Comparison of ENCODE assay signal across 17 cellular contexts in the genomic region with DNA sequence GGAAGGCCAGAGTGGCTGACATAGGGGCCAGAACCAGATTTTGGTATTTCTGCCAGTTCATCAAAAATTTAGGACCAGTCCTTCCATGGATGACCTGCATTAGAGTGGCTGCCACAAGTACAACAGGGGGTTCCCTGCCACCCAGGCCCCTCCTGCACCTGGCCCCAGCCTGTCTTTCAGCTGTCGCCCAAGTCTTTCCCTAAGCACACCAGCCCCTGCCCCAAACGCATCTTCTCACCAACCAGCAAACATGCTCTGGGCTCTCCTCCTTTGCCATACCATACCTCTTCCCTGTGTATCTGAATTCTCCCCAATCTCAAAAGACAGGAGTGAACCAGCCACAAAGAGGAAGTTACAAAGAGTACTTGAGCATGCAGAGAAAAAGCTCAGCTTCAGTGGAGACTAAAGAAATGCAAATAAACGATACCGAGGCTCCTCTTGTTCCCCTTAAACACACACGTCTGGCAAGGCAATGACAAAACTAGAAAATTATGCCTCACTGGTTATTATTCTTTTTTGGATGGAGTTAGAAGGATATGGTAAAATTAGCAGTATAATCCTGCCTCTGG.
A peak's percentile ranks its signal among the peaks of the same experiment; 100 is the strongest.
DNase-seq lines count a peak whose midpoint lies in the region; ATAC-seq, FAIRE-seq and TF ChIP-seq lines count a peak whose summit lies in the region.
"Had no signal": no experiment of that assay in that cellular context is flagged by ENCODE, and none has a peak within 500 bp of the region (broad histone marks: within the 10 kb centered on the region; RNA-seq: fewer than 3 reads in every experiment).

No MANE protein-coding gene starts in this region.

- no peak for TF ChIP-seq POLR2A in GM12892 (IDR thresholded peaks at IDR 0.05; ENCODE audit: low read depth, low read length)

- no peak for DNase-seq in GM12892 (ENCODE audit: insufficient read length)
- no peak for DNase-seq in T-helper 17 cell
- no peak for DNase-seq in H9
- no peak for DNase-seq in T-helper 2 cell
- DNase-seq in brain microvascular endothelial cell = no peak
- DNase-seq in NCI-H774 (lab: John Stamatoyannopoulos, UW) = no peak
- DNase-seq: activated naive CD4-positive, alpha-beta T cell treated with anti-CD3 and anti-CD28 coated beads, Interleukin-2, amount 50 U/mL, for 16 hours; NCI-H2171 treated with DMSO at 0.1 percent for 48 hours; stimulated activated naive CD8-positive, alpha-beta T cell treated with anti-CD3 and anti-CD28 coated beads, Interleukin-15, amount 100 ng/mL, for 72 hours had no signal

- no peak overlapping the region for H2BK20ac ChIP-seq in H9 (ENCODE audit: low read depth, low read length, poor library complexity, severe bottlenecking)

- TF ChIP-seq CTCF in H9 (conservative IDR thresholded peaks at IDR 0.05) (no peak), brain microvascular endothelial cell (IDR thresholded peaks at IDR 0.05; ENCODE audit: low read depth, low read length, missing control alignments) (no peak)

- no peak overlapping the region for H3K4ac ChIP-seq in H9 (ENCODE audit: low read depth, low read length)

- no peak overlapping the region for H3K18ac ChIP-seq in H9 (ENCODE audit: insufficient read length, low read depth, low read length)

- no peak overlapping the region; the same call in 1 of the 2 replicates for H3K14ac ChIP-seq in H9 (ENCODE audit: insufficient read depth, low read length)

- H3K79me1 ChIP-seq in H9 (ENCODE audit: insufficient read depth, low read depth, low read length, poor library complexity, severe bottlenecking) = no peaks in the 10 kb centered on the region

- H2BK12ac ChIP-seq in H9 (ENCODE audit: insufficient read length, low read depth, low read length) = no peak overlapping the region

- no peak overlapping the region for H2BK120ac ChIP-seq in H9 (ENCODE audit: low read depth, low read length, poor library complexity, severe bottlenecking)

- no CpG with 5 or more reads among the region's 5 CpGs for WGBS in H9 (ENCODE audit: extremely low coverage, insufficient read length, low lambda C conversion rate)

- peaks cover 5% of the 10 kb centered on the region; the same call in 1 of the 2 replicates for H3K4me1 ChIP-seq in H9 (ENCODE audit: insufficient read depth, low read length)
- H3K4me1 ChIP-seq: SJSA1 had no signal

- no peaks in the 10 kb centered on the region for H3K23me2 ChIP-seq in H9 (ENCODE audit: insufficient read length, low read depth, low read length, poor library complexity, severe bottlenecking)

- H2AK5ac ChIP-seq in H9 (ENCODE audit: insufficient read length, low read length) = no peak overlapping the region

- no peak overlapping the region for H4K8ac ChIP-seq in H9 (replicated peaks; ENCODE audit: insufficient read length, low read depth, low read length)

- FAIRE-seq in GM12892 (lab: Jason Lieb, UNC) = peak; percentile 70
- FAIRE-seq: colon, keratinocyte had no signal

- ATAC-seq in GM21515 (IDR thresholded peaks at IDR 0.05; ENCODE audit: unreplicated experiment) = peak; percentile 43
- peak; percentile 60 for ATAC-seq in HG03342 (IDR thresholded peaks at IDR 0.05; ENCODE audit: unreplicated experiment)
- peak; percentile 40 for ATAC-seq in T-helper 17 cell
- ATAC-seq: stimulated activated naive CD8-positive, alpha-beta T cell treated with anti-CD3 and anti-CD28 coated beads, Interleukin-15, amount 100 ng/mL, for 72 hours had no signal

- no peak overlapping the region for H4K91ac ChIP-seq in H9 (ENCODE audit: insufficient read length, low read depth, low read length)

- H3K27me3 Mint-ChIP-seq in T-helper 17 cell (no peaks in the 10 kb centered on the region), H9 (ENCODE audit: low read depth) (peaks cover 17% of the 10 kb centered on the region)
- H3K27me3 Mint-ChIP-seq: stimulated activated naive CD8-positive, alpha-beta T cell treated with anti-CD3 and anti-CD28 coated beads, Interleukin-15, amount 100 ng/mL, for 72 hours had no signal

- no peak overlapping the region for H3K27ac ChIP-seq in H9 (ENCODE audit: insufficient read length, low read depth, low read length)
- H3K27ac ChIP-seq in brain microvascular endothelial cell = no peak overlapping the region
- H3K27ac ChIP-seq: C4-2B, KMS-11, neural progenitor cell, SJSA1 had no signal

- H4K5ac ChIP-seq in H9 (ENCODE audit: insufficient read length, low read depth, low read length) = no peak overlapping the region

- H3K9me3 ChIP-seq in T-helper 17 cell (ENCODE audit: control insufficient read depth, low read length, poor library complexity, severe bottlenecking) (no peaks in the 10 kb centered on the region), H9 (ENCODE audit: control insufficient read depth, low read depth, low read length) (no peaks in the 10 kb centered on the region)
- H3K9me3 ChIP-seq: SJSA1 had no signal

- no peak overlapping the region for H2AFZ ChIP-seq in H9 (ENCODE audit: low read length)
- H2AFZ ChIP-seq: neural progenitor cell had no signal

- H3K56ac ChIP-seq in H9 (ENCODE audit: insufficient read length, low read depth, low read length) = no peak overlapping the region

- H3K4me3 Mint-ChIP-seq in T-helper 17 cell (no peak overlapping the region), H9 (no peak overlapping the region)
- H3K4me3 Mint-ChIP-seq: neural progenitor cell; stimulated activated naive CD8-positive, alpha-beta T cell treated with anti-CD3 and anti-CD28 coated beads, Interleukin-15, amount 100 ng/mL, for 72 hours had no signal

- H3T11ph ChIP-seq in H9 (ENCODE audit: low read length) = no peak overlapping the region

- H3K36me3 ChIP-seq in brain microvascular endothelial cell (replicated peaks) = no peaks in the 10 kb centered on the region
- H3K36me3 ChIP-seq: neural progenitor cell, SJSA1 had no signal

- H3K27ac Mint-ChIP-seq in T-helper 17 cell (no peak overlapping the region), H9 (peak overlapping the region in 1 of 3 experiments; percentile 55; a peak in 2 of 7 replicates)
- H3K27ac Mint-ChIP-seq: neural progenitor cell; stimulated activated naive CD8-positive, alpha-beta T cell treated with anti-CD3 and anti-CD28 coated beads, Interleukin-15, amount 100 ng/mL, for 72 hours had no signal

- in situ Hi-C loops in brain microvascular endothelial cell (cut with HindIII; ENCODE audit: low pct_ligation_motif_present, low sequenced_read_pairs) = no loop called here

- H3K4me1 Mint-ChIP-seq in T-helper 17 cell = peaks cover 7% of the 10 kb centered on the region
- H3K4me1 Mint-ChIP-seq in H9 = peaks cover 30% of the 10 kb centered on the region in 2 experiments

- no peak overlapping the region for H3K9ac ChIP-seq in H9 (ENCODE audit: extremely low read depth, insufficient read length, low read length)
- H3K9ac ChIP-seq: KMS-11, neural progenitor cell had no signal

- H3K23ac ChIP-seq in H9 (ENCODE audit: insufficient read length, low read depth, low read length) = no peak overlapping the region

- H3K79me2 ChIP-seq in H9 (ENCODE audit: insufficient read depth, low read length) = no peaks in the 10 kb centered on the region

- H3K9me3 Mint-ChIP-seq in H9 = no peaks in the 10 kb centered on the region; a peak in 1 of 5 replicates

- H3K4me2 ChIP-seq in H9 (ENCODE audit: insufficient read depth, insufficient read length, low read length) = no peak overlapping the region
- H3K4me2 ChIP-seq: KMS-11, neural progenitor cell had no signal

- H3K4me3 ChIP-seq in brain microvascular endothelial cell (ENCODE audit: low read depth, low read length) = no peak overlapping the region
- H3K4me3 ChIP-seq: neural progenitor cell, SJSA1 had no signal

- no peaks in the 10 kb centered on the region for H4K20me1 ChIP-seq in H9 (ENCODE audit: control insufficient read depth, insufficient read depth, insufficient read length)

- peaks cover 2% of the 10 kb centered on the region for H3K36me3 Mint-ChIP-seq in T-helper 17 cell (ENCODE audit: low read depth)
- H3K36me3 Mint-ChIP-seq in H9 (ENCODE audit: insufficient read depth in 1 of 3, low read depth in 3 of 3) = no peaks in the 10 kb centered on the region; a peak in 1 of 7 replicates
- H3K36me3 Mint-ChIP-seq: neural progenitor cell had no signal

- H3K27me3 ChIP-seq in H9 (ENCODE audit: insufficient read depth, low read length) = no peaks in the 10 kb centered on the region
- H3K27me3 ChIP-seq in brain microvascular endothelial cell (replicated peaks) = no peaks in the 10 kb centered on the region
- H3K27me3 ChIP-seq: SJSA1 had no signal

- no peak overlapping the region for H2BK15ac ChIP-seq in H9 (ENCODE audit: low read depth, low read length)

- no peak overlapping the region for H2BK5ac ChIP-seq in H9 (ENCODE audit: insufficient read length, low read length)
